In genomic region chr3:9930804-9931418, GRCh38 we compare ENCODE assay signal across 11 cellular contexts. TPM values are rescaled to one million over a fixed set of nuclear protein-coding genes. Genes with fewer than 3 reads are reported as not detected.
DNase-seq lines count a peak whose midpoint lies in the region; ATAC-seq and TF ChIP-seq lines count a peak whose summit lies in the region.
"Had no signal": no experiment of that assay in that cellular context is flagged by ENCODE, and none has a peak within 500 bp of the region (broad histone marks: within the 10 kb centered on the region; RNA-seq: fewer than 3 reads in every experiment).

No MANE protein-coding gene starts in this region.

- no peak overlapping the region for H3K27ac ChIP-seq in effector memory CD4-positive, alpha-beta T cell (ENCODE audit: insufficient read depth, low read length, poor library complexity, severe bottlenecking)

- POLR2A ChIA-PET in activated CD8-positive, alpha-beta T cell treated with anti-CD3 and anti-CD28 coated beads for 36 hours (lab: Charles Lee) = interaction anchor here (0.6 to 6.9 kb wide), 7 partner anchors 15 to 123 kb away, joined by 3 to 57 read pairs (median 4); partner anchors contain the start of genes EMC3, JAGN1, PRRT3 and RPUSD3

- H3K4me3 Mint-ChIP-seq in activated CD8-positive, alpha-beta T cell treated with anti-CD3 and anti-CD28 coated beads for 36 hours = no peak overlapping the region
- peak overlapping the region; percentile 27 to 72 (median 59) for H3K4me3 Mint-ChIP-seq in nephron
- H3K4me3 Mint-ChIP-seq in activated T-helper 17 cell treated with anti-CD3 and anti-CD28 coated beads, Interleukin-2, amount 50 U/mL, for 72 hours = no peak overlapping the region

- no peaks in the 10 kb centered on the region for H3K36me3 ChIP-seq in effector memory CD4-positive, alpha-beta T cell (ENCODE audit: control insufficient read depth, insufficient read depth, low read length)

- CTCF ChIA-PET in activated CD8-positive, alpha-beta T cell treated with anti-CD3 and anti-CD28 coated beads for 36 hours (lab: Charles Lee) = interaction anchor here (0.7 to 5.9 kb wide), 20 partner anchors 10 to 391 kb away, joined by 3 to 46 read pairs (median 4); partner anchors contain the start of genes ARPC4 and PRRT3

- H3K4me1 Mint-ChIP-seq in activated CD8-positive, alpha-beta T cell treated with anti-CD3 and anti-CD28 coated beads for 36 hours (ENCODE audit: low read depth) = peaks cover 26% of the 10 kb centered on the region
- H3K4me1 Mint-ChIP-seq in nephron = peaks cover 12% of the 10 kb centered on the region
- peaks cover 18% of the 10 kb centered on the region for H3K4me1 Mint-ChIP-seq in activated T-helper 17 cell treated with anti-CD3 and anti-CD28 coated beads, Interleukin-2, amount 50 U/mL, for 72 hours

- H3K27me3 ChIP-seq in effector memory CD4-positive, alpha-beta T cell (replicated peaks; ENCODE audit: control insufficient read depth, insufficient read depth, low read length, poor library complexity, severe bottlenecking) = no peaks in the 10 kb centered on the region

- peak; percentile 22 for TF ChIP-seq RAD21 in Ishikawa (IDR thresholded peaks at IDR 0.05; ENCODE audit: low read depth)

- no peaks in the 10 kb centered on the region for H3K36me3 Mint-ChIP-seq in activated CD8-positive, alpha-beta T cell treated with anti-CD3 and anti-CD28 coated beads for 36 hours (ENCODE audit: low read depth)
- H3K36me3 Mint-ChIP-seq in nephron (ENCODE audit: low read depth) = peaks cover 17% of the 10 kb centered on the region
- peaks cover 22% of the 10 kb centered on the region for H3K36me3 Mint-ChIP-seq in activated T-helper 17 cell treated with anti-CD3 and anti-CD28 coated beads, Interleukin-2, amount 50 U/mL, for 72 hours (ENCODE audit: low read depth)

- no peak for TF ChIP-seq EP300 in Ishikawa (IDR thresholded peaks at IDR 0.05; ENCODE audit: borderline replicate concordance)

- no peaks in the 10 kb centered on the region for H3K27me3 Mint-ChIP-seq in activated CD8-positive, alpha-beta T cell treated with anti-CD3 and anti-CD28 coated beads for 36 hours
- H3K27me3 Mint-ChIP-seq in nephron (ENCODE audit: low read depth) = peaks cover 3% of the 10 kb centered on the region
- H3K27me3 Mint-ChIP-seq in activated T-helper 17 cell treated with anti-CD3 and anti-CD28 coated beads, Interleukin-2, amount 50 U/mL, for 72 hours = no peaks in the 10 kb centered on the region

- intact Hi-C loops in activated CD8-positive, alpha-beta T cell treated with anti-CD3 and anti-CD28 coated beads for 36 hours (cut with micrococcal nuclease) = loop anchor here (5.0 kb wide), 1 partner anchor 84 kb away; no protein-coding TSS in a partner anchor

- DNase-seq in SKM-1 treated with dmso at 0.1 percent for 144 hours (lab: John Stamatoyannopoulos, UW; ENCODE audit: unreplicated experiment) (peak; percentile 10), SKM-1 (lab: John Stamatoyannopoulos, UW; ENCODE audit: unreplicated experiment) (no peak)
- peak; percentile 39 for DNase-seq in activated CD8-positive, alpha-beta T cell treated with anti-CD3 and anti-CD28 coated beads for 36 hours
- DNase-seq in effector memory CD4-positive, alpha-beta T cell = no peak
- DNase-seq: activated effector memory CD4-positive, alpha-beta T cell treated with anti-CD3 and anti-CD28 coated beads, Interleukin-2, amount 50 U/mL, for 16 hours; NCI-H526 treated with DMSO at 0.1 percent for 48 hours had no signal

- no peak overlapping the region for H3K4me3 ChIP-seq in effector memory CD4-positive, alpha-beta T cell (ENCODE audit: insufficient read depth, low read depth, low read length, poor library complexity, severe bottlenecking)
- H3K4me3 ChIP-seq: smooth muscle cell had no signal

- no peaks in the 10 kb centered on the region for H3K9me3 Mint-ChIP-seq in activated CD8-positive, alpha-beta T cell treated with anti-CD3 and anti-CD28 coated beads for 36 hours
- H3K9me3 Mint-ChIP-seq in nephron = no peaks in the 10 kb centered on the region
- no peaks in the 10 kb centered on the region for H3K9me3 Mint-ChIP-seq in activated T-helper 17 cell treated with anti-CD3 and anti-CD28 coated beads, Interleukin-2, amount 50 U/mL, for 72 hours

- H3K4me1 ChIP-seq in effector memory CD4-positive, alpha-beta T cell (ENCODE audit: control insufficient read depth, insufficient read depth, low read length, poor library complexity, severe bottlenecking) = peaks cover 33% of the 10 kb centered on the region

- H3K27ac Mint-ChIP-seq in activated CD8-positive, alpha-beta T cell treated with anti-CD3 and anti-CD28 coated beads for 36 hours = peak overlapping the region; percentile 28
- H3K27ac Mint-ChIP-seq in nephron = no peak overlapping the region
- no peak overlapping the region for H3K27ac Mint-ChIP-seq in activated T-helper 17 cell treated with anti-CD3 and anti-CD28 coated beads, Interleukin-2, amount 50 U/mL, for 72 hours

- TF ChIP-seq CTCF in activated CD8-positive, alpha-beta T cell treated with anti-CD3 and anti-CD28 coated beads for 36 hours (IDR thresholded peaks at IDR 0.05) = peak; percentile 6
- TF ChIP-seq CTCF in nephron (IDR thresholded peaks at IDR 0.05; ENCODE audit: unreplicated experiment in 3 of 3) = no peak

- ATAC-seq in activated CD8-positive, alpha-beta T cell treated with anti-CD3 and anti-CD28 coated beads for 36 hours = no peak
- no peak for ATAC-seq in GM21619 (IDR thresholded peaks at IDR 0.05; ENCODE audit: unreplicated experiment)
- no peak for ATAC-seq in activated T-helper 17 cell treated with anti-CD3 and anti-CD28 coated beads, Interleukin-2, amount 50 U/mL, for 72 hours (replicated peaks)

- no peaks in the 10 kb centered on the region for H3K9me3 ChIP-seq in effector memory CD4-positive, alpha-beta T cell (ENCODE audit: control insufficient read depth, low read length)

TF ChIP-seq in Ishikawa, 13 proteins besides CTCF, POLR2A, EP300 and RAD21 (continues in another document):
- TF ChIP-seq NFIC (IDR thresholded peaks at IDR 0.05) = no peak
- TF ChIP-seq CREB1 (IDR thresholded peaks at IDR 0.05; ENCODE audit: low read depth) = no peak
- TF ChIP-seq, protein P1, sequence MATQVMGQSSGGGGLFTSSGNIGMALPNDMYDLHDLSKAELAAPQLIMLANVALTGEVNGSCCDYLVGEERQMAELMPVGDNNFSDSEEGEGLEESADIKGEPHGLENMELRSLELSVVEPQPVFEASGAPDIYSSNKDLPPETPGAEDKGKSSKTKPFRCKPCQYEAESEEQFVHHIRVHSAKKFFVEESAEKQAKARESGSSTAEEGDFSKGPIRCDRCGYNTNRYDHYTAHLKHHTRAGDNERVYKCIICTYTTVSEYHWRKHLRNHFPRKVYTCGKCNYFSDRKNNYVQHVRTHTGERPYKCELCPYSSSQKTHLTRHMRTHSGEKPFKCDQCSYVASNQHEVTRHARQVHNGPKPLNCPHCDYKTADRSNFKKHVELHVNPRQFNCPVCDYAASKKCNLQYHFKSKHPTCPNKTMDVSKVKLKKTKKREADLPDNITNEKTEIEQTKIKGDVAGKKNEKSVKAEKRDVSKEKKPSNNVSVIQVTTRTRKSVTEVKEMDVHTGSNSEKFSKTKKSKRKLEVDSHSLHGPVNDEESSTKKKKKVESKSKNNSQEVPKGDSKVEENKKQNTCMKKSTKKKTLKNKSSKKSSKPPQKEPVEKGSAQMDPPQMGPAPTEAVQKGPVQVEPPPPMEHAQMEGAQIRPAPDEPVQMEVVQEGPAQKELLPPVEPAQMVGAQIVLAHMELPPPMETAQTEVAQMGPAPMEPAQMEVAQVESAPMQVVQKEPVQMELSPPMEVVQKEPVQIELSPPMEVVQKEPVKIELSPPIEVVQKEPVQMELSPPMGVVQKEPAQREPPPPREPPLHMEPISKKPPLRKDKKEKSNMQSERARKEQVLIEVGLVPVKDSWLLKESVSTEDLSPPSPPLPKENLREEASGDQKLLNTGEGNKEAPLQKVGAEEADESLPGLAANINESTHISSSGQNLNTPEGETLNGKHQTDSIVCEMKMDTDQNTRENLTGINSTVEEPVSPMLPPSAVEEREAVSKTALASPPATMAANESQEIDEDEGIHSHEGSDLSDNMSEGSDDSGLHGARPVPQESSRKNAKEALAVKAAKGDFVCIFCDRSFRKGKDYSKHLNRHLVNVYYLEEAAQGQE (IDR thresholded peaks at IDR 0.05; ENCODE audit: low read depth) = no peak
- no peak for TF ChIP-seq TCF12 (IDR thresholded peaks at IDR 0.05; ENCODE audit: low read depth)
- TF ChIP-seq CEBPB (IDR thresholded peaks at IDR 0.05) = no peak
- TF ChIP-seq FOXM1 (IDR thresholded peaks at IDR 0.05; ENCODE audit: borderline replicate concordance, low read depth) = no peak
- no peak for TF ChIP-seq TEAD4 (IDR thresholded peaks at IDR 0.05)
- TF ChIP-seq EGR1 (IDR thresholded peaks at IDR 0.05) = no peak
- TF ChIP-seq, protein P2, sequence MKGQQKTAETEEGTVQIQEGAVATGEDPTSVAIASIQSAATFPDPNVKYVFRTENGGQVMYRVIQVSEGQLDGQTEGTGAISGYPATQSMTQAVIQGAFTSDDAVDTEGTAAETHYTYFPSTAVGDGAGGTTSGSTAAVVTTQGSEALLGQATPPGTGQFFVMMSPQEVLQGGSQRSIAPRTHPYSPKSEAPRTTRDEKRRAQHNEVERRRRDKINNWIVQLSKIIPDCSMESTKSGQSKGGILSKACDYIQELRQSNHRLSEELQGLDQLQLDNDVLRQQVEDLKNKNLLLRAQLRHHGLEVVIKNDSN (IDR thresholded peaks at IDR 0.05) = no peak
- no peak for TF ChIP-seq ZBTB7A (IDR thresholded peaks at IDR 0.05; ENCODE audit: low read depth)
- TF ChIP-seq, protein P3, sequence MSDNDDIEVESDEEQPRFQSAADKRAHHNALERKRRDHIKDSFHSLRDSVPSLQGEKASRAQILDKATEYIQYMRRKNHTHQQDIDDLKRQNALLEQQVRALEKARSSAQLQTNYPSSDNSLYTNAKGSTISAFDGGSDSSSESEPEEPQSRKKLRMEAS (IDR thresholded peaks at IDR 0.05) = no peak

RNA-seq across cellular contexts. Expression of gene CRELD1, which starts 2.7 kb away (rescaled TPM):
- 10 to 100 TPM in 1 of 2 experiments, 1 to 10 TPM in 1; 9.4 to 13.0 TPM for total RNA-seq in activated CD8-positive, alpha-beta T cell treated with anti-CD3 and anti-CD28 coated beads for 36 hours
- total RNA-seq in activated T-helper 17 cell treated with anti-CD3 and anti-CD28 coated beads, Interleukin-2, amount 50 U/mL, for 72 hours = 10 to 100 TPM; 14.2 to 36.7 TPM

RNA-seq across cellular contexts. Expression of gene IL17RC, which starts 14.0 kb away (rescaled TPM):
- total RNA-seq in activated CD8-positive, alpha-beta T cell treated with anti-CD3 and anti-CD28 coated beads for 36 hours = under 1 TPM; 0.22 to 0.32 TPM
- 1 to 10 TPM; 1.2 to 3.5 TPM for total RNA-seq in activated T-helper 17 cell treated with anti-CD3 and anti-CD28 coated beads, Interleukin-2, amount 50 U/mL, for 72 hours

RNA-seq across cellular contexts. Expression of gene PRRT3, which starts 21.3 kb away (rescaled TPM):
- total RNA-seq in activated CD8-positive, alpha-beta T cell treated with anti-CD3 and anti-CD28 coated beads for 36 hours = 1 to 10 TPM; 5.6 to 5.7 TPM
- 1 to 10 TPM; 3.2 to 9.1 TPM for total RNA-seq in activated T-helper 17 cell treated with anti-CD3 and anti-CD28 coated beads, Interleukin-2, amount 50 U/mL, for 72 hours

RNA-seq across cellular contexts. Expression of gene IL17RE, which starts 28.3 kb away (rescaled TPM):
- 1 to 10 TPM; 1.2 to 1.7 TPM for total RNA-seq in activated CD8-positive, alpha-beta T cell treated with anti-CD3 and anti-CD28 coated beads for 36 hours
- 10 to 100 TPM in 1 of 2 donors, 1 to 10 TPM in 1; 5.9 to 20.1 TPM for total RNA-seq in activated T-helper 17 cell treated with anti-CD3 and anti-CD28 coated beads, Interleukin-2, amount 50 U/mL, for 72 hours

RNA-seq across cellular contexts. Expression of gene JAGN1, which starts 40.5 kb away (rescaled TPM):
- total RNA-seq in activated CD8-positive, alpha-beta T cell treated with anti-CD3 and anti-CD28 coated beads for 36 hours = 10 to 100 TPM; 29.7 to 30.3 TPM
- 10 to 100 TPM; 22.8 to 32.0 TPM for total RNA-seq in activated T-helper 17 cell treated with anti-CD3 and anti-CD28 coated beads, Interleukin-2, amount 50 U/mL, for 72 hours

Comparison
In these comparisons a context has a peak if more than half of its experiments do, and no peak if none do; other contexts are left out.
1. DNase-seq: peak in SKM-1 treated with dmso at 0.1 percent for 144 hours (single experiment) and activated CD8-positive, alpha-beta T cell treated with anti-CD3 and anti-CD28 coated beads for 36 hours (single experiment); none in SKM-1 (single experiment) and effector memory CD4-positive, alpha-beta T cell (0 of 3).
2. H3K4me3 Mint-ChIP-seq: peak in nephron (3 of 3); none in activated CD8-positive, alpha-beta T cell treated with anti-CD3 and anti-CD28 coated beads for 36 hours (single experiment) and activated T-helper 17 cell treated with anti-CD3 and anti-CD28 coated beads, Interleukin-2, amount 50 U/mL, for 72 hours (single experiment).